1 cellular context compared by ENCODE assay signal in genomic region chr1:23530089-23530749, GRCh38.
TF ChIP-seq lines count a peak whose summit lies in the region.

No MANE protein-coding gene starts in this region.

TF ChIP-seq in K562, 482 proteins besides CTCF, POLR2A, EP300 and RAD21 (continues in another document):
- TF ChIP-seq RFX1 (IDR thresholded peaks at IDR 0.05) (no peak), ZKSCAN1 (IDR thresholded peaks at IDR 0.05; ENCODE audit: low read depth, low read length) (no peak), MNT (conservative IDR thresholded peaks at IDR 0.05) (0 out of 4 replicates have a peak, but pooled peaks of 1 of the 2 experiments have one; percentile 17), ZFPM2 (CRISPR knock-in tag; IDR thresholded peaks at IDR 0.05) (no peak), TFAP4 (CRISPR knock-in tag; IDR thresholded peaks at IDR 0.05; ENCODE audit: borderline replicate concordance) (0 out of 2 replicates have a peak, but pooled peaks have one; percentile 4), RBM14 (IDR thresholded peaks at IDR 0.05; ENCODE audit: borderline replicate concordance, insufficient read depth, low read depth, low read length) (no peak), ZNF766 (CRISPR knock-in tag; conservative IDR thresholded peaks at IDR 0.05) (no peak), ZNF408 (CRISPR knock-in tag; IDR thresholded peaks at IDR 0.05; ENCODE audit: low read depth) (no peak), ZNF436 (CRISPR knock-in tag; IDR thresholded peaks at IDR 0.05) (no peak), U2AF1 (optimal IDR thresholded peaks at IDR 0.05; ENCODE audit: low read depth, low read length) (no peak), RAD51 (IDR thresholded peaks at IDR 0.05; ENCODE audit: borderline replicate concordance, low read depth) (no peak), TCF15 (CRISPR knock-in tag; IDR thresholded peaks at IDR 0.05) (no peak), COPS2 (conservative IDR thresholded peaks at IDR 0.05) (no peak), RUNX1 (IDR thresholded peaks at IDR 0.05; ENCODE audit: low read depth) (0 out of 2 replicates have a peak, but pooled peaks have one; percentile 39), MYC (IDR thresholded peaks at IDR 0.05; ENCODE audit: low read depth, low read length) (no peak), MYC (CRISPR knock-in tag; IDR thresholded peaks at IDR 0.05; ENCODE audit: borderline replicate concordance, low read depth) (0 out of 2 replicates have a peak, but pooled peaks have one; percentile 26), NFE2L1 (tag; IDR thresholded peaks at IDR 0.05; ENCODE audit: borderline replicate concordance, low read depth) (no peak), SMARCA4 (IDR thresholded peaks at IDR 0.05) (no peak), SIRT6 (IDR thresholded peaks at IDR 0.05; ENCODE audit: low read depth, low read length) (no peak), RBM15 (IDR thresholded peaks at IDR 0.05; ENCODE audit: insufficient read depth, low read length) (no peak), ZNF239 (CRISPR knock-in tag; IDR thresholded peaks at IDR 0.05) (no peak), SRSF1 (IDR thresholded peaks at IDR 0.05; ENCODE audit: low read depth, low read length) (no peak), NR2C2 (CRISPR knock-in tag; IDR thresholded peaks at IDR 0.05) (peak; percentile 42; the same call in 1 of the 2 replicates), NR2C2 (tag; IDR thresholded peaks at IDR 0.05) (no peak), E2F8 (IDR thresholded peaks at IDR 0.05; ENCODE audit: low read depth, partially characterized antibody) (no peak), MAFG (tag; conservative IDR thresholded peaks at IDR 0.05) (no peak), JUND (IDR thresholded peaks at IDR 0.05; ENCODE audit: borderline replicate concordance, low read depth, low read length) (no peak), JUND (tag; IDR thresholded peaks at IDR 0.05; ENCODE audit: borderline replicate concordance, low read depth, low read length) (no peak), PHF8 (IDR thresholded peaks at IDR 0.05; ENCODE audit: borderline replicate concordance, low read length) (0 out of 2 replicates have a peak, but pooled peaks have one; percentile 3), ZNF24 (IDR thresholded peaks at IDR 0.05) (peak; percentile 97), ZNF121 (CRISPR knock-in tag; conservative IDR thresholded peaks at IDR 0.05) (0 out of 2 replicates have a peak, but pooled peaks have one; percentile 7), ESRRA (IDR thresholded peaks at IDR 0.05; ENCODE audit: borderline replicate concordance, low read depth) (peak; percentile 62; the same call in 1 of the 2 replicates), TCF3 (CRISPR knock-in tag; IDR thresholded peaks at IDR 0.05) (no peak), GABPB2 (CRISPR knock-in tag; conservative IDR thresholded peaks at IDR 0.05) (no peak), CHD4 (IDR thresholded peaks at IDR 0.05; ENCODE audit: insufficient read depth, insufficient replicate concordance, low read depth, low read length, poor library complexity, severe bottlenecking) (peak; percentile 25), SAFB (IDR thresholded peaks at IDR 0.05; ENCODE audit: borderline replicate concordance, low read depth, low read length) (no peak), TRIM24 (IDR thresholded peaks at IDR 0.05) (no peak), IRF1 (CRISPR knock-in tag; IDR thresholded peaks at IDR 0.05; ENCODE audit: borderline replicate concordance) (no peak), MAFF (IDR thresholded peaks at IDR 0.05; ENCODE audit: low read length) (no peak), ETV1 (tag; conservative IDR thresholded peaks at IDR 0.05; ENCODE audit: low read depth) (no peak), ZNF785 (CRISPR knock-in tag; IDR thresholded peaks at IDR 0.05) (no peak), FOXK1 (CRISPR knock-in tag; IDR thresholded peaks at IDR 0.05; ENCODE audit: borderline replicate concordance) (no peak), HNRNPL (IDR thresholded peaks at IDR 0.05; ENCODE audit: low read depth, low read length) (no peak), BCL6 (CRISPR knock-in tag; IDR thresholded peaks at IDR 0.05) (no peak)
- TF ChIP-seq, protein P1, sequence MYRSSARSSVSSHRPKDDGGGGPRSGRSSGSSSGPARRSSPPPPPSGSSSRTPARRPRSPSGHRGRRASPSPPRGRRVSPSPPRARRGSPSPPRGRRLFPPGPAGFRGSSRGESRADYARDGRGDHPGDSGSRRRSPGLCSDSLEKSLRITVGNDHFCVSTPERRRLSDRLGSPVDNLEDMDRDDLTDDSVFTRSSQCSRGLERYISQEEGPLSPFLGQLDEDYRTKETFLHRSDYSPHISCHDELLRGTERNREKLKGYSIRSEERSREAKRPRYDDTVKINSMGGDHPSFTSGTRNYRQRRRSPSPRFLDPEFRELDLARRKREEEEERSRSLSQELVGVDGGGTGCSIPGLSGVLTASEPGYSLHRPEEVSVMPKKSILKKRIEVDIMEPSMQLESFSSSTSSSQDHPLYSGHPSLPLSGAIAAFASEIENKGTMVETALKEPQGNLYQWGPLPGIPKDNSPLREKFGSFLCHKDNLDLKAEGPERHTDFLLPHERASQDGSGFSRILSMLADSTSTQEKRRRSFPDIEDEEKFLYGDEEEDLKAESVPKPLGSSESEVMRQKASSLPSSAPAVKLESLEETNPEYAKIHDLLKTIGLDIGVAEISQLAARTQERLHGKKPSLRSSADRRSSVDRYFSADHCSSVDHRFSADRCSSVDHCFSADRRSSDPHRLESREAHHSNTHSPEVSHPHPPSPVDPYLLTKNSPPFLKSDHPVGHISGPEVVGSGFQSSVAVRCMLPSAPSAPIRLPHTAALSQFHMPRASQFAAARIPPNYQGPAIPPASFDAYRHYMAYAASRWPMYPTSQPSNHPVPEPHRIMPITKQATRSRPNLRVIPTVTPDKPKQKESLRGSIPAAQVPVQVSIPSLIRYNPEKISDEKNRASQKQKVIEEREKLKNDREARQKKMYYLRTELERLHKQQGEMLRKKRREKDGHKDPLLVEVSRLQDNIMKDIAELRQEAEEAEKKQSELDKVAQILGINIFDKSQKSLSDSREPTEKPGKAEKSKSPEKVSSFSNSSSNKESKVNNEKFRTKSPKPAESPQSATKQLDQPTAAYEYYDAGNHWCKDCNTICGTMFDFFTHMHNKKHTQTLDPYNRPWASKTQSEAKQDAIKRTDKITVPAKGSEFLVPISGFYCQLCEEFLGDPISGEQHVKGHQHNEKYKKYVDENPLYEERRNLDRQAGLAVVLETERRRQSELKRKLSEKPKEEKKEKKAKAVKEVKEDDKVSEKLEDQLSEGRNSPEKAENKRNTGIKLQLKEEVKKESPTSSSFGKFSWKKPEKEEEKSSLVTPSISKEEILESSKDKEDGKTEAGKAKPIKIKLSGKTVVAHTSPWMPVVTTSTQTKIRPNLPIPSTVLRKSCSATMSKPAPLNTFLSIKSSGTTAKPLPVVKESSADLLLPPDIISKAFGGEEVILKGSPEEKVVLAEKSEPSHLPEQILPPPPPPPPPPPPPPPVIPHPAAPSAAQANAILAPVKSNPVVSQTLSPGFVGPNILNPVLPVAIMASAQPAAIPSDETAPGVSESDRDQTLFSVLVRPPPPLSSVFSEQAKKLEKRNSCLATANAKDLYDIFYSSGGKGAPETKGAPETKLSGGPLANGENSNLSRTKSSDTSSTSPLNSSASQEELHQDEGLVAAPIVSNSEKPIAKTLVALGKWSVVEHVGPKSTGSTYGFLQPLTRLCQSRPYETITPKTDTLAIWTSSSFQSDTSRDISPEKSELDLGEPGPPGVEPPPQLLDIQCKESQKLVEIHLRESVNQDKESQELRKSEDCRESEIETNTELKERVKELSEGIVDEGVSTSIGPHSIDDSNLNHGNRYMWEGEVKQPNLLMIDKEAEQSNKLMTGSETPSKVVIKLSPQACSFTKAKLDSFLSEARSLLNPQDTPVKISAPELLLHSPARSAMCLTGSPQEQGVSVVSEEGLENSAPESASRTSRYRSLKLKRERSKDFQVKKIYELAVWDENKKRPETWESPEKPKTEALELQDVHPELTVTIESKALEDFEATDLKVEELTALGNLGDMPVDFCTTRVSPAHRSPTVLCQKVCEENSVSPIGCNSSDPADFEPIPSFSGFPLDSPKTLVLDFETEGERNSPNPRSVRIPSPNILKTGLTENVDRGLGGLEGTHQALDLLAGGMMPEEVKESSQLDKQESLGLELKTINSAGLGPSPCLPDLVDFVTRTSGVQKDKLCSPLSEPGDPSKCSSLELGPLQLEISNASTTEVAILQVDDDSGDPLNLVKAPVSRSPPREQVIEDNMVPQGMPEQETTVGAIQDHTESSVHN (IDR thresholded peaks at IDR 0.05; ENCODE audit: borderline replicate concordance in 1 of 2, low read depth in 1 of 2): no peak
- TF ChIP-seq, protein P2, sequence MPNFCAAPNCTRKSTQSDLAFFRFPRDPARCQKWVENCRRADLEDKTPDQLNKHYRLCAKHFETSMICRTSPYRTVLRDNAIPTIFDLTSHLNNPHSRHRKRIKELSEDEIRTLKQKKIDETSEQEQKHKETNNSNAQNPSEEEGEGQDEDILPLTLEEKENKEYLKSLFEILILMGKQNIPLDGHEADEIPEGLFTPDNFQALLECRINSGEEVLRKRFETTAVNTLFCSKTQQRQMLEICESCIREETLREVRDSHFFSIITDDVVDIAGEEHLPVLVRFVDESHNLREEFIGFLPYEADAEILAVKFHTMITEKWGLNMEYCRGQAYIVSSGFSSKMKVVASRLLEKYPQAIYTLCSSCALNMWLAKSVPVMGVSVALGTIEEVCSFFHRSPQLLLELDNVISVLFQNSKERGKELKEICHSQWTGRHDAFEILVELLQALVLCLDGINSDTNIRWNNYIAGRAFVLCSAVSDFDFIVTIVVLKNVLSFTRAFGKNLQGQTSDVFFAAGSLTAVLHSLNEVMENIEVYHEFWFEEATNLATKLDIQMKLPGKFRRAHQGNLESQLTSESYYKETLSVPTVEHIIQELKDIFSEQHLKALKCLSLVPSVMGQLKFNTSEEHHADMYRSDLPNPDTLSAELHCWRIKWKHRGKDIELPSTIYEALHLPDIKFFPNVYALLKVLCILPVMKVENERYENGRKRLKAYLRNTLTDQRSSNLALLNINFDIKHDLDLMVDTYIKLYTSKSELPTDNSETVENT (CRISPR knock-in tag; IDR thresholded peaks at IDR 0.05): 0 out of 2 replicates have a peak, but pooled peaks have one; percentile 29
- TF ChIP-seq, protein P3, sequence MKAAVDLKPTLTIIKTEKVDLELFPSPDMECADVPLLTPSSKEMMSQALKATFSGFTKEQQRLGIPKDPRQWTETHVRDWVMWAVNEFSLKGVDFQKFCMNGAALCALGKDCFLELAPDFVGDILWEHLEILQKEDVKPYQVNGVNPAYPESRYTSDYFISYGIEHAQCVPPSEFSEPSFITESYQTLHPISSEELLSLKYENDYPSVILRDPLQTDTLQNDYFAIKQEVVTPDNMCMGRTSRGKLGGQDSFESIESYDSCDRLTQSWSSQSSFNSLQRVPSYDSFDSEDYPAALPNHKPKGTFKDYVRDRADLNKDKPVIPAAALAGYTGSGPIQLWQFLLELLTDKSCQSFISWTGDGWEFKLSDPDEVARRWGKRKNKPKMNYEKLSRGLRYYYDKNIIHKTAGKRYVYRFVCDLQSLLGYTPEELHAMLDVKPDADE (conservative IDR thresholded peaks at IDR 0.05; ENCODE audit: control insufficient read depth, low read depth, low read length): no peak
- TF ChIP-seq, protein P4, sequence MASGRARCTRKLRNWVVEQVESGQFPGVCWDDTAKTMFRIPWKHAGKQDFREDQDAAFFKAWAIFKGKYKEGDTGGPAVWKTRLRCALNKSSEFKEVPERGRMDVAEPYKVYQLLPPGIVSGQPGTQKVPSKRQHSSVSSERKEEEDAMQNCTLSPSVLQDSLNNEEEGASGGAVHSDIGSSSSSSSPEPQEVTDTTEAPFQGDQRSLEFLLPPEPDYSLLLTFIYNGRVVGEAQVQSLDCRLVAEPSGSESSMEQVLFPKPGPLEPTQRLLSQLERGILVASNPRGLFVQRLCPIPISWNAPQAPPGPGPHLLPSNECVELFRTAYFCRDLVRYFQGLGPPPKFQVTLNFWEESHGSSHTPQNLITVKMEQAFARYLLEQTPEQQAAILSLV (tag; IDR thresholded peaks at IDR 0.05): no peak
